In the genomic region with DNA sequence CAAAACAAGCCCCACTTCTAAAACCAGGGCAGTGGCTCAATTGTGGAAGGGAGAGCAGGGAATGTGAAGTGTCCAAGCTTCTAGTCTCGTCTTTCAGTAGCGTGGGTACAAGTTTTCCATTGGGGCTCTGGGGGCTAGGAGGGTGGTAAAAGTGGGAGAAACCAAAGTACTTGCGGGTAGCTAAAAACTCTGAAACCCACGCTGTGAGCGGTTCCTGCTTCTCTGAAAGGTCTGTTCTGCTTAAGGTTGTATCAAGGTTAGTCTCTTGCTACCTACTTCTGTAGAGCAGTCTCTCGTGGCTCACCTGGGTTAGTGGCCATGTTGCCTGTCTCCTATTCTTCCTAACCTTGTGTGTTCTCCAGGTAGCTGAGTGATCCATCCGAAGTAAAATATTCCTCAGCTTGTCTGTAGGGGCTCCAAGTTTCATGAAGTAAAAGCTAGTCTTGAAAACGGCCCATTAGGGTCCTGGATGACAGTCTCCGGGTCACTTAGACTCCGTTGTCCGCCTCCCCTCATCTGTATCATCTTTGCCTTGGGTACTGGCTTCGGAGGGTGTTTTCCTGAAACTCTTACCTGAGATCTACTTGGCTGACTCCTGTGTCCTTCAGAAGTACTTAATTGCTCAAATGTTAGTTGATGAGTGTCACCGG, we compare ENCODE assay signal across 8 cellular contexts. TPM values are rescaled to one million over a fixed set of nuclear protein-coding genes. Genes with fewer than 3 reads are reported as not detected.
DNase-seq lines count a peak whose midpoint lies in the region; ATAC-seq and TF ChIP-seq lines count a peak whose summit lies in the region.

No MANE protein-coding gene starts in this region.

- H3K9me3 Mint-ChIP-seq in activated CD4-positive, alpha-beta T cell treated with anti-CD3 and anti-CD28 coated beads for 36 hours (ENCODE audit: low read depth), result no peaks in the 10 kb centered on the region

- ATAC-seq in activated CD4-positive, alpha-beta T cell treated with anti-CD3 and anti-CD28 coated beads for 36 hours, result peak; percentile 3
- no peak for ATAC-seq in gastroesophageal sphincter
- no peak for ATAC-seq in HG02840 (IDR thresholded peaks at IDR 0.05; ENCODE audit: low FRiP score, unreplicated experiment)

- TF ChIP-seq EP300 in gastroesophageal sphincter (IDR thresholded peaks at IDR 0.05), result no peak

- no peak for TF ChIP-seq CTCF in OCI-LY7 (conservative IDR thresholded peaks at IDR 0.05; ENCODE audit: low read length)
- no peak for TF ChIP-seq CTCF in gastroesophageal sphincter (IDR thresholded peaks at IDR 0.05)

- no peak for TF ChIP-seq POLR2A in gastroesophageal sphincter (IDR thresholded peaks at IDR 0.05)

- peaks cover 69% of the 10 kb centered on the region for H3K4me1 Mint-ChIP-seq in activated CD4-positive, alpha-beta T cell treated with anti-CD3 and anti-CD28 coated beads for 36 hours

- H3K27me3 ChIP-seq in gastroesophageal sphincter (no peaks in the 10 kb centered on the region), stomach smooth muscle (ENCODE audit: control insufficient read depth in 1 of 2, insufficient read depth in 2 of 2, low read length in 2 of 2) (no peaks in the 10 kb centered on the region)

- no peaks in the 10 kb centered on the region for H3K9me2 ChIP-seq in OCI-LY7 (ENCODE audit: insufficient read depth, low read length)

- peaks cover 15% of the 10 kb centered on the region for H4K20me1 ChIP-seq in OCI-LY7 (ENCODE audit: insufficient read depth, low read length)

- POLR2A ChIA-PET in activated CD4-positive, alpha-beta T cell treated with anti-CD3 and anti-CD28 coated beads for 36 hours (lab: Charles Lee), result interaction anchor here (0.5 to 3.8 kb wide), 10 partner anchors 11 to 427 kb away, joined by 3 to 59 read pairs (median 5); a partner anchor contains a TSS
- POLR2A ChIA-PET in OCI-LY7 (lab: Charles Lee), result interaction anchor here (0.6 to 2.2 kb wide), 10 partner anchors 9 to 720 kb away, joined by 3 to 14 read pairs (median 6); no protein-coding TSS in a partner anchor

- H3K36me3 ChIP-seq in OCI-LY7 (ENCODE audit: insufficient read depth, low read length) (peaks cover 23% of the 10 kb centered on the region), gastroesophageal sphincter (peaks cover 0 to 18% of the 10 kb centered on the region in 2 donors), stomach smooth muscle (ENCODE audit: control insufficient read depth in 2 of 2, insufficient read depth in 2 of 2, low read length in 2 of 2) (peaks cover 10 to 13% of the 10 kb centered on the region in 2 donors)

- peaks cover 26% of the 10 kb centered on the region for H3K36me3 Mint-ChIP-seq in activated CD4-positive, alpha-beta T cell treated with anti-CD3 and anti-CD28 coated beads for 36 hours (ENCODE audit: low read depth)

- no peak overlapping the region for H2AFZ ChIP-seq in OCI-LY7 (ENCODE audit: low read length)

- peak overlapping the region in 1 of 2 donors; percentile 97 for H3K9ac ChIP-seq in stomach smooth muscle (ENCODE audit: low read length in 2 of 2)

- H3K27ac ChIP-seq in OCI-LY7 (ENCODE audit: low read depth, low read length, poor library complexity, severe bottlenecking), result no peak overlapping the region
- peak overlapping the region; percentile 93 to 99 (median 98) for H3K27ac ChIP-seq in gastroesophageal sphincter
- H3K27ac ChIP-seq in stomach smooth muscle (ENCODE audit: low read length), result peak overlapping the region; percentile 99

- no TSS peak for BruUV-seq in OCI-LY7 (replicated peaks; lab: Mats Ljungman, UMichigan)

- peaks cover 15% of the 10 kb centered on the region; the same call in 1 of the 2 replicates for H3K79me2 ChIP-seq in OCI-LY7 (ENCODE audit: insufficient read depth, low read depth, low read length)

- H3K9me3 ChIP-seq in OCI-LY7 (ENCODE audit: low read length) (no peaks in the 10 kb centered on the region), gastroesophageal sphincter (no peaks in the 10 kb centered on the region), stomach smooth muscle (ENCODE audit: control insufficient read depth in 2 of 2, low read length in 2 of 2) (no peaks in the 10 kb centered on the region)

- H3K4me1 ChIP-seq in OCI-LY7 (ENCODE audit: insufficient read depth, low read length, poor library complexity, severe bottlenecking) (peaks cover 32% of the 10 kb centered on the region), gastroesophageal sphincter (peaks cover 0 to 76% (median 16%) of the 10 kb centered on the region in 3 donors), stomach smooth muscle (ENCODE audit: control insufficient read depth, insufficient read depth, low read length) (peaks cover 53% of the 10 kb centered on the region)

- peak overlapping the region; percentile 83 for H3K4me2 ChIP-seq in OCI-LY7 (ENCODE audit: low read length)

- H3K4me3 ChIP-seq in OCI-LY7 (ENCODE audit: low read depth, low read length, poor library complexity, severe bottlenecking) (peak overlapping the region; percentile 73), gastroesophageal sphincter (no peak overlapping the region), stomach smooth muscle (ENCODE audit: low read length in 2 of 2) (no peak overlapping the region)

- H3K27ac Mint-ChIP-seq in activated CD4-positive, alpha-beta T cell treated with anti-CD3 and anti-CD28 coated beads for 36 hours, result peak overlapping the region; percentile 100

- no peaks in the 10 kb centered on the region for H3K27me3 Mint-ChIP-seq in activated CD4-positive, alpha-beta T cell treated with anti-CD3 and anti-CD28 coated beads for 36 hours

- CTCF ChIA-PET in activated CD4-positive, alpha-beta T cell treated with anti-CD3 and anti-CD28 coated beads for 36 hours (lab: Charles Lee), result interaction anchor here (0.6 to 2.2 kb wide), 14 partner anchors 9 to 343 kb away, joined by 3 to 9 read pairs (median 4); no protein-coding TSS in a partner anchor
- CTCF ChIA-PET in OCI-LY7 (lab: Charles Lee; ENCODE audit: unreplicated experiment), result no interaction called here

- peak; percentile 51 for DNase-seq in activated CD4-positive, alpha-beta T cell treated with anti-CD3 and anti-CD28 coated beads for 36 hours
- no peak for DNase-seq in activated CD4-positive, alpha-beta T cell treated with anti-CD3 and anti-CD28 coated beads for 1 hour
- DNase-seq in OCI-LY7 (ENCODE audit: low spot score) (no peak), NCI-H524 (lab: John Stamatoyannopoulos, UW) (no peak), HUDEP-2 (lab: John Stamatoyannopoulos, UW; ENCODE audit: unreplicated experiment in 76 of 76) (no peak)

- peak overlapping the region; percentile 89 for H3K4me3 Mint-ChIP-seq in activated CD4-positive, alpha-beta T cell treated with anti-CD3 and anti-CD28 coated beads for 36 hours

- 74 to 78% methylated on average over 5 to 12 of the region's 13 CpGs for WGBS in gastroesophageal sphincter (ENCODE audit: low coverage in 1 of 2), 2 donors

- intact Hi-C loops in activated CD4-positive, alpha-beta T cell treated with anti-CD3 and anti-CD28 coated beads for 36 hours (cut with DNase I, micrococcal nuclease), result loop anchor here in 1 of 2 experiments (5.0 kb wide), 1 partner anchor 511 kb away; no protein-coding TSS in a partner anchor
- intact Hi-C loops in OCI-LY7 (cut with micrococcal nuclease; ENCODE audit: unreplicated experiment), result no loop called here

RNA-seq across cellular contexts. Expression of a gene that starts 1.9 kb away (rescaled TPM):
- 100 to 1,000 TPM; 308 to 354 TPM for total RNA-seq in activated CD4-positive, alpha-beta T cell treated with anti-CD3 and anti-CD28 coated beads for 36 hours
- total RNA-seq in OCI-LY7 (2014; rRNA removed; shearing (Covaris generic)), result 77.6 and 85.0 TPM in 2 replicates
- 134 and 152 TPM in 2 replicates for total RNA-seq in OCI-LY7 (2022)
- 100 to 1,000 TPM; 353 to 530 (median 419) TPM for total RNA-seq in gastroesophageal sphincter
